9 cellular contexts compared by ENCODE assay signal in genomic region chr2:196233033-196233807, GRCh38.
DNase-seq lines count a peak whose midpoint lies in the region; ATAC-seq and TF ChIP-seq lines count a peak whose summit lies in the region.
"Had no signal": no experiment of that assay in that cellular context is flagged by ENCODE, and none has a peak within 500 bp of the region (broad histone marks: within the 10 kb centered on the region; RNA-seq: fewer than 3 reads in every experiment).

No MANE protein-coding gene starts in this region.

- no peaks in the 10 kb centered on the region for H3K27me3 ChIP-seq in foreskin keratinocyte
- H3K27me3 ChIP-seq: cardiac muscle cell had no signal

- H3K4me1 Mint-ChIP-seq in T-helper 2 cell treated with Interferon-gamma antibody and Interleukin-4, amounts not matched to agents 5 μg/mL and 100 μg/mL, for 36 hours (ENCODE audit: low read depth) = peaks cover 75% of the 10 kb centered on the region
- peaks cover 57% of the 10 kb centered on the region for H3K4me1 Mint-ChIP-seq in stimulated activated memory B cell treated with anti-CD40 and anti-IgM and Interleukin-4, amounts not matched to agents 10 μg/mL and 1 μg/mL and 100 μg/mL, for 72 hours

- H3K9me3 Mint-ChIP-seq in T-helper 2 cell treated with Interferon-gamma antibody and Interleukin-4, amounts not matched to agents 5 μg/mL and 100 μg/mL, for 36 hours = peaks cover 14% of the 10 kb centered on the region
- H3K9me3 Mint-ChIP-seq in stimulated activated memory B cell treated with anti-CD40 and anti-IgM and Interleukin-4, amounts not matched to agents 10 μg/mL and 1 μg/mL and 100 μg/mL, for 72 hours = no peaks in the 10 kb centered on the region

- ATAC-seq in HG03159 (IDR thresholded peaks at IDR 0.05; ENCODE audit: unreplicated experiment) (peak; percentile 30), foreskin keratinocyte (peak; percentile 93)
- peak; percentile 49 for ATAC-seq in stimulated activated memory B cell treated with anti-CD40 and anti-IgM and Interleukin-4, amounts not matched to agents 10 μg/mL and 1 μg/mL and 100 μg/mL, for 72 hours

- peak; percentile 35 to 46 for DNase-seq in activated CD4-positive, alpha-beta T cell treated with anti-CD3 and anti-CD28 coated beads for 4 hours
- no peak for DNase-seq in activated CD4-positive, alpha-beta T cell treated with anti-CD3 and anti-CD28 coated beads, Interleukin-2, amount 50 U/mL, for 48 hours
- no peak for DNase-seq in T-helper 2 cell treated with Interferon-gamma antibody and Interleukin-4, amounts not matched to agents 5 μg/mL and 100 μg/mL, for 36 hours (ENCODE audit: low spot score)
- DNase-seq in foreskin keratinocyte = peak; percentile 95 to 97
- DNase-seq in activated CD8-positive, alpha-beta memory T cell treated with anti-CD3 and anti-CD28 coated beads, Interleukin-2, amount 50 U/mL, for 4 hours = no peak
- no peak for DNase-seq in NCI-H1092 treated with DMSO at 0.1 percent for 48 hours (lab: John Stamatoyannopoulos, UW)

- H3K4me3 Mint-ChIP-seq in T-helper 2 cell treated with Interferon-gamma antibody and Interleukin-4, amounts not matched to agents 5 μg/mL and 100 μg/mL, for 36 hours = no peak overlapping the region
- no peak overlapping the region for H3K4me3 Mint-ChIP-seq in stimulated activated memory B cell treated with anti-CD40 and anti-IgM and Interleukin-4, amounts not matched to agents 10 μg/mL and 1 μg/mL and 100 μg/mL, for 72 hours

- H3K27ac Mint-ChIP-seq in T-helper 2 cell treated with Interferon-gamma antibody and Interleukin-4, amounts not matched to agents 5 μg/mL and 100 μg/mL, for 36 hours = peak overlapping the region; percentile 87
- H3K27ac Mint-ChIP-seq in stimulated activated memory B cell treated with anti-CD40 and anti-IgM and Interleukin-4, amounts not matched to agents 10 μg/mL and 1 μg/mL and 100 μg/mL, for 72 hours = peak overlapping the region; percentile 86

- H3K4me1 ChIP-seq in foreskin keratinocyte = peaks cover 30% of the 10 kb centered on the region

- H3K27me3 Mint-ChIP-seq in T-helper 2 cell treated with Interferon-gamma antibody and Interleukin-4, amounts not matched to agents 5 μg/mL and 100 μg/mL, for 36 hours (ENCODE audit: low read depth) = no peaks in the 10 kb centered on the region
- H3K27me3 Mint-ChIP-seq in stimulated activated memory B cell treated with anti-CD40 and anti-IgM and Interleukin-4, amounts not matched to agents 10 μg/mL and 1 μg/mL and 100 μg/mL, for 72 hours = no peaks in the 10 kb centered on the region

- peaks cover 9% of the 10 kb centered on the region for H3K36me3 Mint-ChIP-seq in T-helper 2 cell treated with Interferon-gamma antibody and Interleukin-4, amounts not matched to agents 5 μg/mL and 100 μg/mL, for 36 hours (ENCODE audit: low read depth)
- H3K36me3 Mint-ChIP-seq in stimulated activated memory B cell treated with anti-CD40 and anti-IgM and Interleukin-4, amounts not matched to agents 10 μg/mL and 1 μg/mL and 100 μg/mL, for 72 hours = no peaks in the 10 kb centered on the region

- H3K27ac ChIP-seq in foreskin keratinocyte = peak overlapping the region; percentile 74
- H3K27ac ChIP-seq: cardiac muscle cell had no signal

- no peak for TF ChIP-seq CTCF in foreskin keratinocyte (conservative IDR thresholded peaks at IDR 0.05)

Comparison
In these comparisons a context has a peak if more than half of its experiments do, and no peak if none do; other contexts are left out.
1. DNase-seq: peak in activated CD4-positive, alpha-beta T cell treated with anti-CD3 and anti-CD28 coated beads for 4 hours (2 of 2) and foreskin keratinocyte (2 of 2); none in activated CD4-positive, alpha-beta T cell treated with anti-CD3 and anti-CD28 coated beads, Interleukin-2, amount 50 U/mL, for 48 hours (0 of 2), T-helper 2 cell treated with Interferon-gamma antibody and Interleukin-4, amounts not matched to agents 5 μg/mL and 100 μg/mL, for 36 hours (single experiment), activated CD8-positive, alpha-beta memory T cell treated with anti-CD3 and anti-CD28 coated beads, Interleukin-2, amount 50 U/mL, for 4 hours (single experiment) and NCI-H1092 treated with DMSO at 0.1 percent for 48 hours (single experiment).
2. ATAC-seq: peak in every context shown above with its lines; median percentile 93 in foreskin keratinocyte; 49 in stimulated activated memory B cell treated with anti-CD40 and anti-IgM and Interleukin-4, amounts not matched to agents 10 μg/mL and 1 μg/mL and 100 μg/mL, for 72 hours; 30 in HG03159.